In genomic region chrX:65098851-65099250, GRCh38 we compare ENCODE assay signal across 29 cellular contexts.
DNase-seq lines count a peak whose midpoint lies in the region; ATAC-seq, FAIRE-seq and TF ChIP-seq lines count a peak whose summit lies in the region.
"Had no signal": no experiment of that assay in that cellular context is flagged by ENCODE, and none has a peak within 500 bp of the region (broad histone marks: within the 10 kb centered on the region; RNA-seq: fewer than 3 reads in every experiment).

No MANE protein-coding gene starts in this region.

- in situ Hi-C loops in HepG2 (cut with HindIII; ENCODE audit: extremely low pct_ligation_motif_present, low pct_unique_long_range_greater_than_20kb): no loop called here

- H3K4me3 ChIP-seq in HepG2 (replicated peaks in 1 of 3; ENCODE audit: insufficient read depth in 1 of 3, low read depth in 2 of 3, low read length in 3 of 3) (no peak overlapping the region), right lobe of liver (no peak overlapping the region)
- H3K4me3 ChIP-seq: A549; BLaER1; BLaER1 treated with 17β-estradiol and CSF1 and Interleukin-3, amounts not matched to agents 10 nM and 100 nM had no signal

- CTCF ChIA-PET in HepG2 (lab: Yijun Ruan, JAX; ENCODE audit: low intra/inter-chr PET ratio, low total read pairs): no interaction called here

- no peak for TF ChIP-seq POLR2A in HepG2 (IDR thresholded peaks at IDR 0.05; ENCODE audit: insufficient read depth in 1 of 2, low read depth in 2 of 2, low read length in 2 of 2)
- TF ChIP-seq POLR2A in right lobe of liver (IDR thresholded peaks at IDR 0.05): no peak

- no peaks in the 10 kb centered on the region for H4K20me1 ChIP-seq in HepG2 (ENCODE audit: insufficient read depth, low read length)
- H4K20me1 ChIP-seq: BLaER1; BLaER1 treated with 17β-estradiol and CSF1 and Interleukin-3, amounts not matched to agents 10 nM and 100 nM had no signal

- TF ChIP-seq RAD21 in HepG2 (CRISPR knock-in tag; IDR thresholded peaks at IDR 0.05): no peak

- BruUV-seq in HepG2 (replicated peaks; lab: Mats Ljungman, UMichigan): no TSS peak

- H3K79me2 ChIP-seq in HepG2 (ENCODE audit: insufficient read depth, low read length): no peaks in the 10 kb centered on the region

- ATAC-seq in HepG2 (peak; percentile 84), right lobe of liver (no peak)
- ATAC-seq: A549; CD8-positive, alpha-beta T cell had no signal

- no peak overlapping the region for H2AFZ ChIP-seq in HepG2 (ENCODE audit: low read length)

- peak; percentile 30 for FAIRE-seq in HepG2 (lab: Jason Lieb, UNC)
- FAIRE-seq: A204.1, A549, D721Med had no signal

- POLR2A ChIA-PET in HepG2 (lab: Yijun Ruan, JAX): interaction anchor here (1.0 kb wide), 1 partner anchor 98 kb away, joined by 6 read pairs; no protein-coding TSS in a partner anchor

- H3K27me3 ChIP-seq in HepG2 (ENCODE audit: control insufficient read depth in 1 of 2, insufficient read depth in 2 of 2, low read length in 2 of 2) (no peaks in the 10 kb centered on the region), right lobe of liver (no peaks in the 10 kb centered on the region)
- H3K27me3 ChIP-seq: BE2C had no signal

- no CpG with 5 or more reads among the region's 3 CpGs for WGBS in HepG2 (ENCODE audit: low lambda C conversion rate)
- no CpG with 5 or more reads among the region's 3 CpGs for WGBS in right lobe of liver (ENCODE audit: insufficient coverage, low coverage, low lambda C conversion rate, missing lambda C conversion rate)

- H3K36me3 ChIP-seq in HepG2 (replicated peaks in 1 of 2; ENCODE audit: control insufficient read depth in 1 of 2, insufficient read depth in 2 of 2, low read length in 2 of 2): no peaks in the 10 kb centered on the region
- H3K36me3 ChIP-seq in right lobe of liver: no peaks in the 10 kb centered on the region
- H3K36me3 ChIP-seq: BE2C; BLaER1; BLaER1 treated with 17β-estradiol and CSF1 and Interleukin-3, amounts not matched to agents 10 nM and 100 nM had no signal

- DNase-seq in HepG2 (ENCODE audit: low spot score) (peak; percentile 20), right lobe of liver (no peak)
- DNase-seq: 8988T; ACHN; AML-193; BE2C; C1 segment of cervical spinal cord; Caco-2; Calu3; CD4-positive, alpha-beta memory T cell; CD4-positive, alpha-beta T cell; CD4-positive, CD25-positive, alpha-beta regulatory T cell; CD8-positive, alpha-beta memory T cell; CD8-positive, alpha-beta T cell; COR-L47; DMS 273 treated with DMSO at 0.1 percent for 48 hours; DMS153; DMS53; DMS79; DMS79 treated with DMSO at 0.1 percent for 48 hours; DND-41; EL had no signal

- no peak overlapping the region for H3K4me2 ChIP-seq in HepG2 (ENCODE audit: low read depth, low read length)
- H3K4me2 ChIP-seq: A549; BLaER1; BLaER1 treated with 17β-estradiol and CSF1 and Interleukin-3, amounts not matched to agents 10 nM and 100 nM had no signal

- intact Hi-C loops in HepG2 (cut with micrococcal nuclease; ENCODE audit: unreplicated experiment) (no loop called here), right lobe of liver (cut with DNase I) (no loop called here)

- H3K9ac ChIP-seq in HepG2 (ENCODE audit: insufficient read depth, low read depth, low read length): no peak overlapping the region
- H3K9ac ChIP-seq: BLaER1; BLaER1 treated with 17β-estradiol and CSF1 and Interleukin-3, amounts not matched to agents 10 nM and 100 nM had no signal

- peak overlapping the region; percentile 43 for H3K27ac ChIP-seq in HepG2 (ENCODE audit: extremely low read length, insufficient read depth, low read length)
- H3K27ac ChIP-seq in right lobe of liver: no peak overlapping the region
- H3K27ac ChIP-seq: 22Rv1; A549; BLaER1; BLaER1 treated with 17β-estradiol and CSF1 and Interleukin-3, amounts not matched to agents 10 nM and 100 nM; C4-2B had no signal

- no peak for TF ChIP-seq EP300 in HepG2 (IDR thresholded peaks at IDR 0.05; ENCODE audit: low read depth in 2 of 2, low read length in 2 of 2)
- TF ChIP-seq EP300 in HepG2 (CRISPR knock-in tag; IDR thresholded peaks at IDR 0.05; ENCODE audit: borderline replicate concordance): no peak

- H3K4me1 ChIP-seq in HepG2 (ENCODE audit: insufficient read depth, low read length) (peaks cover 35% of the 10 kb centered on the region), right lobe of liver (peaks cover 0 to 4% (median 0%) of the 10 kb centered on the region in 4 donors)
- H3K4me1 ChIP-seq: A549; BE2C; BLaER1; BLaER1 treated with 17β-estradiol and CSF1 and Interleukin-3, amounts not matched to agents 10 nM and 100 nM; Caco-2 had no signal

- no peak for TF ChIP-seq CTCF in HepG2 (CRISPR knock-in tag; IDR thresholded peaks at IDR 0.05)
- no peak for TF ChIP-seq CTCF in right lobe of liver (IDR thresholded peaks at IDR 0.05)

- H3K9me3 ChIP-seq in HepG2 (ENCODE audit: low read length): no peaks in the 10 kb centered on the region
- H3K9me3 ChIP-seq in right lobe of liver: peaks cover 0 to 5% (median 0%) of the 10 kb centered on the region in 4 donors
- H3K9me3 ChIP-seq: A549, BE2C had no signal

TF ChIP-seq in HepG2, 621 proteins besides CTCF, POLR2A, EP300 and RAD21 (continues in another document):
- TF ChIP-seq ZBTB44 (CRISPR knock-in tag; IDR thresholded peaks at IDR 0.05) (no peak), ZNF281 (CRISPR knock-in tag; IDR thresholded peaks at IDR 0.05; ENCODE audit: borderline replicate concordance) (peak; percentile 92), MYNN (CRISPR knock-in tag; IDR thresholded peaks at IDR 0.05; ENCODE audit: low read depth) (no peak), ARNT (IDR thresholded peaks at IDR 0.05) (no peak)
